ENCODE assay signal across 21 cellular contexts in genomic region chr17:4766705-4767104, GRCh38. TPM values are rescaled to one million over a fixed set of nuclear protein-coding genes. Genes with fewer than 3 reads are reported as not detected.
DNase-seq lines count a peak whose midpoint lies in the region; ATAC-seq and TF ChIP-seq lines count a peak whose summit lies in the region.
"Had no signal": no experiment of that assay in that cellular context is flagged by ENCODE, and none has a peak within 500 bp of the region (broad histone marks: within the 10 kb centered on the region; RNA-seq: fewer than 3 reads in every experiment).

No MANE protein-coding gene starts in this region.

- intact Hi-C loops in CD14-positive monocyte (cut with micrococcal nuclease) (loop anchor here (1.0 to 5.0 kb wide), 3 partner anchors 30 to 181 kb away; partner anchors contain the start of genes MED11 (in 1 of the 2) and PFN1 (in 1 of the 2)), left ventricle myocardium superior (cut with micrococcal nuclease) (no loop called here)

- H3K27me3 ChIP-seq in neutrophil = peaks cover 5% of the 10 kb centered on the region

- H3K4me3 ChIP-seq in neutrophil (ENCODE audit: low read depth in 1 of 2, low read length in 1 of 2) = no peak overlapping the region
- H3K4me3 ChIP-seq: SJSA1 had no signal

- peaks cover 62% of the 10 kb centered on the region for H3K4me1 Mint-ChIP-seq in CD14-positive monocyte

- H3K9me3 Mint-ChIP-seq in CD14-positive monocyte = peaks cover 0 to 4% (median 0%) of the 10 kb centered on the region in 7 donors
- H3K9me3 Mint-ChIP-seq: CD4-positive, alpha-beta memory T cell; IgD-negative memory B cell had no signal

- ATAC-seq in left ventricle myocardium superior = peak; percentile 47
- ATAC-seq in GM21529 (IDR thresholded peaks at IDR 0.05; ENCODE audit: unreplicated experiment) = no peak

- peak overlapping the region; percentile 77 for H3K27ac ChIP-seq in neutrophil
- H3K27ac ChIP-seq: RWPE1, SJSA1 had no signal

- peak overlapping the region; percentile 98 to 99 (median 99) for H3K27ac Mint-ChIP-seq in CD14-positive monocyte
- H3K27ac Mint-ChIP-seq: CD4-positive, alpha-beta memory T cell; IgD-negative memory B cell had no signal

- DNase-seq in CD14-positive monocyte (ENCODE audit: low spot score) = no peak
- peak; percentile 64 for DNase-seq in MV-4-11 (lab: John Stamatoyannopoulos, UW)
- no peak for DNase-seq in left ventricle myocardium superior
- DNase-seq in 8988T = no peak
- no peak for DNase-seq in HEK293T (ENCODE audit: extremely low spot score)
- no peak for DNase-seq in activated effector memory CD4-positive, alpha-beta T cell treated with Interleukin-2 at 50 U/mL for 16 hours
- DNase-seq: CD4-positive, alpha-beta memory T cell; H7; Kasumi-1; MM.1S; NCI-H1417; NCI-H187 treated with DMSO at 0.1 percent for 48 hours; NCI-H345; NCI-H526 treated with DMSO at 0.1 percent for 48 hours; NK-92 treated with Interleukin-12 subunit alpha and Interleukin-12 subunit beta, amount 100 ng/mL, for 24 hours had no signal

- TF ChIP-seq CTCF in CD14-positive monocyte (IDR thresholded peaks at IDR 0.05) (no peak), neutrophil (IDR thresholded peaks at IDR 0.05) (no peak)

- H3K4me3 Mint-ChIP-seq in CD14-positive monocyte = peak overlapping the region in 1 of 2 donors; percentile 51
- H3K4me3 Mint-ChIP-seq: CD4-positive, alpha-beta memory T cell; IgD-negative memory B cell had no signal

- peaks cover 29 to 31% of the 10 kb centered on the region in 2 experiments for H3K4me1 ChIP-seq in neutrophil (ENCODE audit: control insufficient read depth in 1 of 2, insufficient read depth in 1 of 2, low read depth in 1 of 2, low read length in 1 of 2)
- H3K4me1 ChIP-seq: SJSA1 had no signal

- no peaks in the 10 kb centered on the region for H3K9me3 ChIP-seq in neutrophil
- H3K9me3 ChIP-seq: SJSA1 had no signal

- POLR2A ChIA-PET in HEK293T (lab: Yijun Ruan, JAX) = no interaction called here

- peaks cover 0 to 5% of the 10 kb centered on the region in 2 donors for H3K36me3 Mint-ChIP-seq in CD14-positive monocyte
- H3K36me3 Mint-ChIP-seq: CD4-positive, alpha-beta memory T cell; IgD-negative memory B cell had no signal

- CTCF ChIA-PET in HEK293T (lab: Yijun Ruan, JAX) = interaction anchor here (0.7 kb wide), 1 partner anchor 9 kb away, joined by 7 read pairs; no protein-coding TSS in a partner anchor

- H3K36me3 ChIP-seq in neutrophil = no peaks in the 10 kb centered on the region
- H3K36me3 ChIP-seq: SJSA1 had no signal

- peaks cover 1 to 8% (median 2%) of the 10 kb centered on the region in 3 donors for H3K27me3 Mint-ChIP-seq in CD14-positive monocyte (ENCODE audit: low read depth in 3 of 3)

TF ChIP-seq in HEK293T, 16 proteins besides CTCF, POLR2A, EP300 and RAD21:
- TF ChIP-seq FOXK2 (IDR thresholded peaks at IDR 0.05) (no peak), ELF4 (IDR thresholded peaks at IDR 0.05) (no peak), L3MBTL2 (conservative IDR thresholded peaks at IDR 0.05) (no peak), BHLHE40 (IDR thresholded peaks at IDR 0.05; ENCODE audit: borderline replicate concordance) (no peak), ZNF384 (IDR thresholded peaks at IDR 0.05) (no peak), CTBP1 (IDR thresholded peaks at IDR 0.05; ENCODE audit: borderline replicate concordance) (no peak), LEF1 (IDR thresholded peaks at IDR 0.05; ENCODE audit: borderline replicate concordance) (no peak), HDGF (IDR thresholded peaks at IDR 0.05; ENCODE audit: borderline replicate concordance) (no peak), SUZ12 (IDR thresholded peaks at IDR 0.05) (no peak), NFRKB (IDR thresholded peaks at IDR 0.05) (no peak), PKNOX1 (IDR thresholded peaks at IDR 0.05) (no peak), FOXM1 (IDR thresholded peaks at IDR 0.05; ENCODE audit: borderline replicate concordance) (no peak)
TF ChIP-seq in HEK293T: peak in this region for 0.

RNA-seq across cellular contexts. Expression of gene TM4SF5, which starts 5.0 kb away (rescaled TPM):
- polyA plus RNA-seq in CD14-positive monocyte = not detected
- not detected for total RNA-seq in left ventricle myocardium superior
- total RNA-seq: CD4-positive, alpha-beta memory T cell; H7; SJSA1 had no signal
- polyA plus RNA-seq: CD4-positive, alpha-beta memory T cell; IgD-negative memory B cell had no signal

RNA-seq across cellular contexts. Expression of gene VMO1, which starts 19.5 kb away (rescaled TPM):
- polyA plus RNA-seq in CD14-positive monocyte = under 1 TPM; 0.54 to 0.79 TPM
- 0.69 TPM for total RNA-seq in left ventricle myocardium superior
- total RNA-seq: H7, SJSA1 had no signal
- polyA plus RNA-seq: CD4-positive, alpha-beta memory T cell; IgD-negative memory B cell had no signal

RNA-seq across cellular contexts. Expression of gene GLTPD2, which starts 22.1 kb away (rescaled TPM):
- 1 to 10 TPM; 1.5 to 2.1 TPM for polyA plus RNA-seq in CD14-positive monocyte
- not detected for total RNA-seq in left ventricle myocardium superior
- total RNA-seq: CD4-positive, alpha-beta memory T cell; H7; HT-29; SJSA1 had no signal
- polyA plus RNA-seq: CD4-positive, alpha-beta memory T cell; IgD-negative memory B cell had no signal

RNA-seq across cellular contexts. Expression of gene CXCL16, which starts 27.0 kb away (rescaled TPM):
- polyA plus RNA-seq in CD14-positive monocyte = 100 to 1,000 TPM in 1 of 2 donors, 10 to 100 TPM in 1; 68.1 to 103 TPM
- total RNA-seq in left ventricle myocardium superior = 3.5 TPM
- total RNA-seq: SJSA1 had no signal

RNA-seq across cellular contexts. Expression of gene ZMYND15, which starts 27.1 kb away (rescaled TPM):
- polyA plus RNA-seq in CD14-positive monocyte = 1 to 10 TPM in 1 of 2 donors, under 1 TPM in 1; 0.97 to 1.2 TPM
- 0.20 TPM for total RNA-seq in left ventricle myocardium superior
- total RNA-seq: SJSA1 had no signal
- polyA plus RNA-seq: IgD-negative memory B cell had no signal
